In the genomic region with DNA sequence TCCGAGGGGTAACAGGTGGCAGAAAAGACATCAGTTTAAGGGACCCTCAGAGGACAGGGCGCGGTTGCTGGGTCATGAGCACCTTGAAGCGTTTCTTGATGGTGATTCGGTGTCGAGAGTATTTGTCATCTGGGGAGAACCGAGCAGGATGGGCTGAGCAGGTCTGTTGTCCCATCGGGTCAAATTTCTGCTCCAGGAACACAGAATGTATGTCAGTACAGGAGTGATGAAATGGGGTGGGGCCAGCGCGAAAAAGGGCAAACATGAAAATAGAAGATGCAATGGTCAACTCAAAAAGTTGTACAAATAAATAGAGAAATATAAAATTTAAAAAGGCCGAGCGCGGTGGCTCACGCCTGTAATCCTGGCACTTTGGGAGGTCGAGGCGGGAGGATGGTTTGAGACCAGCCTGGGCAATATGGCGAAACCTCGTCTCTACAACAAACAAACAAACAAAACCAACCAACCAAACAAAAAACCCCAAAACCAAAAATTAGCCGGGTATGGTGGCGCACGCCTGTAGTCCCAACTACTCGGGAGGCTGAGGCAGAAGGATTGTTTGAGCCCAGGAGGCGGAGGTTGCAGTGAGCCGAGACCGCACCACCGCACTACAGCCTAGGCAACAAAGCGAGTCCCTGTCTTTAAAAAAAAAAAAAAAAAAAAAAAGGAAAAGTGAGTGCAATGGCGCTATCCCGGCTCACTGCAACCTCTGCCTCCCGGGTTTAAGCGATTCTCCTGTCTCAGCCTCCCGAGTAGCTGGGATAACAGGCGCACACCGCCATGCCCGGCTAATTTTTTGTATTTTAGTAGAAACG, we compare ENCODE assay signal across 1 cellular context.
TF ChIP-seq lines count a peak whose summit lies in the region.

No MANE protein-coding gene starts in this region.

TF ChIP-seq in GM23338, 12 proteins besides CTCF, POLR2A, EP300 and RAD21 (continued from another document):
- TF ChIP-seq, protein P1, sequence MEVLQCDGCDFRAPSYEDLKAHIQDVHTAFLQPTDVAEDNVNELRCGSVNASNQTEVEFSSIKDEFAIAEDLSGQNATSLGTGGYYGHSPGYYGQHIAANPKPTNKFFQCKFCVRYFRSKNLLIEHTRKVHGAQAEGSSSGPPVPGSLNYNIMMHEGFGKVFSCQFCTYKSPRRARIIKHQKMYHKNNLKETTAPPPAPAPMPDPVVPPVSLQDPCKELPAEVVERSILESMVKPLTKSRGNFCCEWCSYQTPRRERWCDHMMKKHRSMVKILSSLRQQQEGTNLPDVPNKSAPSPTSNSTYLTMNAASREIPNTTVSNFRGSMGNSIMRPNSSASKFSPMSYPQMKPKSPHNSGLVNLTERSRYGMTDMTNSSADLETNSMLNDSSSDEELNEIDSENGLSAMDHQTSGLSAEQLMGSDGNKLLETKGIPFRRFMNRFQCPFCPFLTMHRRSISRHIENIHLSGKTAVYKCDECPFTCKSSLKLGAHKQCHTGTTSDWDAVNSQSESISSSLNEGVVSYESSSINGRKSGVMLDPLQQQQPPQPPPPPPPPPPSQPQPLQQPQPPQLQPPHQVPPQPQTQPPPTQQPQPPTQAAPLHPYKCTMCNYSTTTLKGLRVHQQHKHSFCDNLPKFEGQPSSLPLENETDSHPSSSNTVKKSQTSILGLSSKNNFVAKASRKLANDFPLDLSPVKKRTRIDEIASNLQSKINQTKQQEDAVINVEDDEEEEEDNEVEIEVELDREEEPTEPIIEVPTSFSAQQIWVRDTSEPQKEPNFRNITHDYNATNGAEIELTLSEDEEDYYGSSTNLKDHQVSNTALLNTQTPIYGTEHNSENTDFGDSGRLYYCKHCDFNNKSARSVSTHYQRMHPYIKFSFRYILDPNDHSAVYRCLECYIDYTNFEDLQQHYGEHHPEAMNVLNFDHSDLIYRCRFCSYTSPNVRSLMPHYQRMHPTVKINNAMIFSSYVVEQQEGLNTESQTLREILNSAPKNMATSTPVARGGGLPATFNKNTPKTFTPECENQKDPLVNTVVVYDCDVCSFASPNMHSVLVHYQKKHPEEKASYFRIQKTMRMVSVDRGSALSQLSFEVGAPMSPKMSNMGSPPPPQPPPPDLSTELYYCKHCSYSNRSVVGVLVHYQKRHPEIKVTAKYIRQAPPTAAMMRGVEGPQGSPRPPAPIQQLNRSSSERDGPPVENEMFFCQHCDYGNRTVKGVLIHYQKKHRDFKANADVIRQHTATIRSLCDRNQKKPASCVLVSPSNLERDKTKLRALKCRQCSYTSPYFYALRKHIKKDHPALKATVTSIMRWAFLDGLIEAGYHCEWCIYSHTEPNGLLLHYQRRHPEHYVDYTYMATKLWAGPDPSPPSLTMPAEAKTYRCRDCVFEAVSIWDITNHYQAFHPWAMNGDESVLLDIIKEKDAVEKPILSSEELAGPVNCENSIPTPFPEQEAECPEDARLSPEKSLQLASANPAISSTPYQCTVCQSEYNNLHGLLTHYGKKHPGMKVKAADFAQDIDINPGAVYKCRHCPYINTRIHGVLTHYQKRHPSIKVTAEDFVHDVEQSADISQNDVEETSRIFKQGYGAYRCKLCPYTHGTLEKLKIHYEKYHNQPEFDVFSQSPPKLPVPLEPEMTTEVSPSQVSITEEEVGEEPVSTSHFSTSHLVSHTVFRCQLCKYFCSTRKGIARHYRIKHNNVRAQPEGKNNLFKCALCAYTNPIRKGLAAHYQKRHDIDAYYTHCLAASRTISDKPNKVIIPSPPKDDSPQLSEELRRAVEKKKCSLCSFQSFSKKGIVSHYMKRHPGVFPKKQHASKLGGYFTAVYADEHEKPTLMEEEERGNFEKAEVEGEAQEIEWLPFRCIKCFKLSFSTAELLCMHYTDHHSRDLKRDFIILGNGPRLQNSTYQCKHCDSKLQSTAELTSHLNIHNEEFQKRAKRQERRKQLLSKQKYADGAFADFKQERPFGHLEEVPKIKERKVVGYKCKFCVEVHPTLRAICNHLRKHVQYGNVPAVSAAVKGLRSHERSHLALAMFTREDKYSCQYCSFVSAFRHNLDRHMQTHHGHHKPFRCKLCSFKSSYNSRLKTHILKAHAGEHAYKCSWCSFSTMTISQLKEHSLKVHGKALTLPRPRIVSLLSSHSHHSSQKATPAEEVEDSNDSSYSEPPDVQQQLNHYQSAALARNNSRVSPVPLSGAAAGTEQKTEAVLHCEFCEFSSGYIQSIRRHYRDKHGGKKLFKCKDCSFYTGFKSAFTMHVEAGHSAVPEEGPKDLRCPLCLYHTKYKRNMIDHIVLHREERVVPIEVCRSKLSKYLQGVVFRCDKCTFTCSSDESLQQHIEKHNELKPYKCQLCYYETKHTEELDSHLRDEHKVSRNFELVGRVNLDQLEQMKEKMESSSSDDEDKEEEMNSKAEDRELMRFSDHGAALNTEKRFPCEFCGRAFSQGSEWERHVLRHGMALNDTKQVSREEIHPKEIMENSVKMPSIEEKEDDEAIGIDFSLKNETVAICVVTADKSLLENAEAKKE (CRISPR knock-in tag; IDR thresholded peaks at IDR 0.05): no peak
- TF ChIP-seq STAT1 (IDR thresholded peaks at IDR 0.05; ENCODE audit: unreplicated experiment): no peak
- TF ChIP-seq ZNF331 (CRISPR knock-in tag; IDR thresholded peaks at IDR 0.05; ENCODE audit: low read depth): no peak
